In genomic region chr20:33689973-33690372, GRCh38 we compare ENCODE assay signal across 10 cellular contexts. TPM values are rescaled to one million over a fixed set of nuclear protein-coding genes. Genes with fewer than 3 reads are reported as not detected.
DNase-seq lines count a peak whose midpoint lies in the region; ATAC-seq and TF ChIP-seq lines count a peak whose summit lies in the region.
"Had no signal": no experiment of that assay in that cellular context is flagged by ENCODE, and none has a peak within 500 bp of the region (broad histone marks: within the 10 kb centered on the region; RNA-seq: fewer than 3 reads in every experiment).

No MANE protein-coding gene starts in this region.

- H3K9me3 ChIP-seq in stomach: no peaks in the 10 kb centered on the region

- ATAC-seq in HG03439 (IDR thresholded peaks at IDR 0.05; ENCODE audit: unreplicated experiment) (no peak), HG03108 (IDR thresholded peaks at IDR 0.05; ENCODE audit: unreplicated experiment) (no peak)

- H3K36me3 Mint-ChIP-seq in MCF 10A (ENCODE audit: insufficient read depth, unreplicated experiment): peaks cover 3% of the 10 kb centered on the region

- CTCF ChIA-PET in MCF 10A (lab: Yijun Ruan, JAX): no interaction called here

- TF ChIP-seq EP300 in stomach (IDR thresholded peaks at IDR 0.05): no peak

- no peaks in the 10 kb centered on the region for H3K27me3 ChIP-seq in stomach

- no peak for TF ChIP-seq CTCF in VCaP (conservative IDR thresholded peaks at IDR 0.05)
- TF ChIP-seq CTCF in MCF 10A (IDR thresholded peaks at IDR 0.05; ENCODE audit: unreplicated experiment): no peak
- TF ChIP-seq CTCF in stomach (IDR thresholded peaks at IDR 0.05): no peak

- H3K27ac Mint-ChIP-seq in MCF 10A (ENCODE audit: low read depth, unreplicated experiment): no peak overlapping the region

- intact Hi-C loops in MCF 10A (cut with micrococcal nuclease): loop anchor here (10.0 kb wide), 1 partner anchor 125 kb away; the partner anchor contains the start of gene CHMP4B
- intact Hi-C loops in stomach (cut with DNase I; ENCODE audit: low total_unique reads): no loop called here

- H3K36me3 ChIP-seq in stomach: no peaks in the 10 kb centered on the region

- BruUV-seq in MCF 10A (replicated peaks; lab: Mats Ljungman, UMichigan): no TSS peak

- no peaks in the 10 kb centered on the region for H3K27me3 Mint-ChIP-seq in MCF 10A (ENCODE audit: insufficient read depth, unreplicated experiment)

- no peak overlapping the region for H3K4me3 Mint-ChIP-seq in MCF 10A (ENCODE audit: unreplicated experiment)

- 25 to 63% (median 57%) methylated on average over 4 of the region's 4 CpGs for WGBS in stomach, 5 donors

- in situ Hi-C loops in KBM-7 (cut with MboI; ENCODE audit: low pct_unique_long_range_greater_than_20kb, low sequenced_read_pairs): no loop called here

- POLR2A ChIA-PET in MCF 10A (lab: Yijun Ruan, JAX): interaction anchor here (0.5 kb wide), 1 partner anchor 1478 kb away, joined by 3 read pairs; no protein-coding TSS in a partner anchor

- H3K4me1 ChIP-seq in stomach: peaks cover 9 to 38% (median 23%) of the 10 kb centered on the region in 4 donors

- H3K4me1 Mint-ChIP-seq in MCF 10A (ENCODE audit: insufficient read depth, unreplicated experiment): peaks cover 9% of the 10 kb centered on the region

- TF ChIP-seq POLR2A in stomach (IDR thresholded peaks at IDR 0.05): no peak

- DNase-seq in KBM-7: peak; percentile 83
- DNase-seq in dermis blood vessel endothelial cell: peak; percentile 69
- DNase-seq in stimulated activated CD8-positive, alpha-beta memory T cell treated with anti-CD3 and anti-CD28 coated beads, Interleukin-4, amount 100 ng/mL, for 48 hours: peak; percentile 75
- no peak for DNase-seq in MCF 10A (ENCODE audit: unreplicated experiment)
- no peak for DNase-seq in stomach

- H3K27ac ChIP-seq in VCaP (peak overlapping the region; percentile 92), stomach (no peak overlapping the region)
- H3K27ac ChIP-seq: epithelial cell of prostate had no signal

- H3K4me3 ChIP-seq in stomach: no peak overlapping the region
- H3K4me3 ChIP-seq: skin epidermis had no signal

- no peaks in the 10 kb centered on the region for H3K9me3 Mint-ChIP-seq in MCF 10A (ENCODE audit: unreplicated experiment)

RNA-seq across cellular contexts. Expression of gene E2F1, which starts 3.8 kb away (rescaled TPM):
- total RNA-seq in dermis blood vessel endothelial cell (11.2 and 16.1 TPM in 2 replicates), MCF 10A (2022) (1.4 and 3.7 TPM in 2 replicates), stomach (10 to 100 TPM in 2 of 5 donors, 1 to 10 TPM in 3; 2.3 to 24.9 (median 4.2) TPM)
- polyA plus RNA-seq in stomach: 1 to 10 TPM; 2.3 to 8.1 (median 4.9) TPM

RNA-seq across cellular contexts. Expression of gene NECAB3, which starts 15.7 kb away (rescaled TPM):
- total RNA-seq in dermis blood vessel endothelial cell: 10.2 and 12.4 TPM in 2 replicates
- 13.0 and 15.1 TPM in 2 replicates for total RNA-seq in MCF 10A (2022)
- 100 to 1,000 TPM in 3 of 5 donors, 10 to 100 TPM in 2; 28.1 to 335 (median 113) TPM for total RNA-seq in stomach
- polyA plus RNA-seq in stomach: 10 to 100 TPM; 31.4 to 60.0 (median 51.3) TPM

RNA-seq across cellular contexts. Expression of gene ACTL10, which starts 23.2 kb away (rescaled TPM):
- total RNA-seq in dermis blood vessel endothelial cell: 1.9 and 2.2 TPM in 2 replicates
- 1.7 and 3.2 TPM in 2 replicates for total RNA-seq in MCF 10A (2022)
- 10 to 100 TPM in 1 of 5 donors, 1 to 10 TPM in 3, not detected in 1; 1.1 to 12.3 (median 1.3) TPM for total RNA-seq in stomach
- 1 to 10 TPM; 1.4 to 2.9 (median 2.4) TPM for polyA plus RNA-seq in stomach

RNA-seq across cellular contexts. Expression of gene C20orf144, which starts 27.8 kb away (rescaled TPM):
- total RNA-seq in dermis blood vessel endothelial cell (0.05 TPM in 1 of 2 replicates, not detected in the other), MCF 10A (2022) (0.12 and 0.21 TPM in 2 replicates), stomach (not detected)
- polyA plus RNA-seq in stomach: under 1 TPM in 2 of 3 donors, not detected in 1; 0.19 to 0.31 TPM

RNA-seq across cellular contexts. Expression of gene PXMP4, which starts 30.1 kb away (rescaled TPM):
- 4.3 and 5.0 TPM in 2 replicates for total RNA-seq in dermis blood vessel endothelial cell
- 3.9 and 5.2 TPM in 2 replicates for total RNA-seq in MCF 10A (2022)
- 10 to 100 TPM in 2 of 5 donors, 1 to 10 TPM in 2, under 1 TPM in 1; 0.72 to 36.8 (median 6.1) TPM for total RNA-seq in stomach
- polyA plus RNA-seq in stomach: 1 to 10 TPM; 4.0 to 5.9 (median 5.4) TPM

Comparison
In these comparisons a context has a peak if more than half of its experiments do, and no peak if none do; other contexts are left out.
1. DNase-seq: peak in KBM-7 (single experiment), dermis blood vessel endothelial cell (single experiment) and stimulated activated CD8-positive, alpha-beta memory T cell treated with anti-CD3 and anti-CD28 coated beads, Interleukin-4, amount 100 ng/mL, for 48 hours (single experiment); none in MCF 10A (single experiment) and stomach (single experiment).